20 cellular contexts compared by ENCODE assay signal in genomic region chr4:118776166-118776954, GRCh38. TPM values are rescaled to one million over a fixed set of nuclear protein-coding genes. Genes with fewer than 3 reads are reported as not detected.
DNase-seq lines count a peak whose midpoint lies in the region; ATAC-seq and TF ChIP-seq lines count a peak whose summit lies in the region.
"Had no signal": no experiment of that assay in that cellular context is flagged by ENCODE, and none has a peak within 500 bp of the region (broad histone marks: within the 10 kb centered on the region; RNA-seq: fewer than 3 reads in every experiment).

No MANE protein-coding gene starts in this region.

- H3K27ac ChIP-seq in breast epithelium = peak overlapping the region; percentile 39 to 64
- H3K27ac ChIP-seq in hepatocyte = peak overlapping the region; percentile 12
- peak overlapping the region; percentile 35 to 66 for H3K27ac ChIP-seq in testis
- peak overlapping the region in 1 of 4 donors; percentile 7 for H3K27ac ChIP-seq in transverse colon
- H3K27ac ChIP-seq: 22Rv1, epithelial cell of prostate, HL-60, upper lobe of left lung had no signal

- in situ Hi-C loops in transverse colon (cut with MboI; ENCODE audit: low pct_ligation_motif_present in 1 of 4, low pct_unique_long_range_greater_than_20kb in 1 of 4, low sequenced_read_pairs in 3 of 4) = loop anchor here in 1 of 4 donors (10.0 kb wide), 1 partner anchor 118 kb away; no protein-coding TSS in a partner anchor

- WGBS in hepatocyte (ENCODE audit: low lambda C conversion rate, missing lambda C conversion rate) = 61% methylated on average over 1 of the region's 1 CpG
- 25 to 57% methylated on average over 1 of the region's 1 CpG for WGBS in testis, 2 donors
- 83 to 86% methylated on average over 1 of the region's 1 CpG for WGBS in transverse colon (ENCODE audit: low coverage in 1 of 2), 2 donors

- TF ChIP-seq CTCF in breast epithelium (IDR thresholded peaks at IDR 0.05) = no peak
- no peak for TF ChIP-seq CTCF in hepatocyte (IDR thresholded peaks at IDR 0.05; ENCODE audit: poor library complexity)
- no peak for TF ChIP-seq CTCF in testis (IDR thresholded peaks at IDR 0.05)
- no peak for TF ChIP-seq CTCF in transverse colon (IDR thresholded peaks at IDR 0.05)

- H2AFZ ChIP-seq in hepatocyte = no peak overlapping the region

- no peaks in the 10 kb centered on the region for H4K20me1 ChIP-seq in hepatocyte (ENCODE audit: insufficient read depth, poor library complexity, severe bottlenecking)

- no peaks in the 10 kb centered on the region for H3K36me3 ChIP-seq in breast epithelium
- H3K36me3 ChIP-seq in hepatocyte (replicated peaks; ENCODE audit: insufficient read depth, low read depth) = no peaks in the 10 kb centered on the region
- no peaks in the 10 kb centered on the region for H3K36me3 ChIP-seq in testis (ENCODE audit: low read depth, missing control alignments)
- no peaks in the 10 kb centered on the region for H3K36me3 ChIP-seq in transverse colon

- H3K9me3 ChIP-seq in breast epithelium (no peaks in the 10 kb centered on the region), hepatocyte (ENCODE audit: low read depth) (no peaks in the 10 kb centered on the region), testis (no peaks in the 10 kb centered on the region), transverse colon (no peaks in the 10 kb centered on the region)
- H3K9me3 ChIP-seq: Caco-2, upper lobe of left lung had no signal

- H3K4me3 ChIP-seq in breast epithelium = no peak overlapping the region
- H3K4me3 ChIP-seq in hepatocyte = no peak overlapping the region
- H3K4me3 ChIP-seq in testis = no peak overlapping the region
- no peak overlapping the region for H3K4me3 ChIP-seq in transverse colon
- H3K4me3 ChIP-seq: upper lobe of left lung had no signal

- DNase-seq in DMS 273 (lab: John Stamatoyannopoulos, UW; ENCODE audit: unreplicated experiment) = peak; percentile 13
- DNase-seq in DMS 273 treated with DMSO at 0.1 percent for 48 hours (lab: John Stamatoyannopoulos, UW) = no peak
- no peak for DNase-seq in breast epithelium (ENCODE audit: low spot score in 2 of 2)
- DNase-seq in hepatocyte (ENCODE audit: low spot score) = no peak
- DNase-seq in testis = no peak
- no peak for DNase-seq in transverse colon
- DNase-seq in activated T-cell treated with anti-CD3 and anti-CD28 coated beads for 4 hours = no peak
- DNase-seq: activated CD4-positive, CD25-positive, alpha-beta regulatory T cell; activated T-cell treated with anti-CD3 and anti-CD28 coated beads, Interleukin-2, amount 50 U/mL, for 72 hours; anterior cingulate cortex; Caco-2; naive B cell; NCI-H1092; NCI-H526 treated with DMSO at 0.1 percent for 48 hours; SHP77 treated with DMSO at 0.1 percent for 48 hours; upper lobe of left lung had no signal

- H3K4me2 ChIP-seq in hepatocyte = no peak overlapping the region

- ATAC-seq in GM19328 (IDR thresholded peaks at IDR 0.05; ENCODE audit: unreplicated experiment) = no peak
- ATAC-seq: activated T-cell treated with anti-CD3 and anti-CD28 coated beads, Interleukin-2, amount 50 U/mL, for 72 hours had no signal

- peaks cover 0 to 6% of the 10 kb centered on the region in 2 donors for H3K4me1 ChIP-seq in breast epithelium
- H3K4me1 ChIP-seq in hepatocyte (ENCODE audit: insufficient read depth) = peaks cover 13% of the 10 kb centered on the region
- H3K4me1 ChIP-seq in testis = peaks cover 19% of the 10 kb centered on the region
- H3K4me1 ChIP-seq in transverse colon = peaks cover 0 to 21% (median 9%) of the 10 kb centered on the region in 4 donors
- H3K4me1 ChIP-seq: Caco-2 had no signal

- H3K9me2 ChIP-seq in hepatocyte (replicated peaks; ENCODE audit: insufficient read depth) = no peaks in the 10 kb centered on the region

- H3K79me2 ChIP-seq in hepatocyte = peaks cover 2% of the 10 kb centered on the region

- no peak for TF ChIP-seq EP300 in transverse colon (IDR thresholded peaks at IDR 0.05; ENCODE audit: low read depth)

- no peaks in the 10 kb centered on the region for H3K27me3 ChIP-seq in breast epithelium
- no peaks in the 10 kb centered on the region for H3K27me3 ChIP-seq in hepatocyte
- no peaks in the 10 kb centered on the region for H3K27me3 ChIP-seq in testis
- H3K27me3 ChIP-seq in transverse colon = no peaks in the 10 kb centered on the region
- H3K27me3 ChIP-seq: upper lobe of left lung had no signal

- no peak for TF ChIP-seq POLR2A in breast epithelium (IDR thresholded peaks at IDR 0.05)
- no peak for TF ChIP-seq POLR2A in testis (IDR thresholded peaks at IDR 0.05)
- TF ChIP-seq POLR2A in transverse colon (IDR thresholded peaks at IDR 0.05) = no peak

- intact Hi-C loops in breast epithelium (cut with DNase I; ENCODE audit: low total_unique reads) = no loop called here
- intact Hi-C loops in testis (cut with DNase I; ENCODE audit: low total_unique reads) = no loop called here
- intact Hi-C loops in transverse colon (cut with DNase I; ENCODE audit: low total_unique reads) = no loop called here

RNA-seq across cellular contexts. Expression of gene SEC24D, which starts 59.6 kb away (rescaled TPM):
- total RNA-seq in breast epithelium (10 to 100 TPM; 24.5 to 63.6 (median 50.8) TPM), hepatocyte (88.1 and 97.4 TPM in 2 replicates), testis (10 to 100 TPM; 53.4 to 74.1 TPM), transverse colon (10 to 100 TPM in 3 of 4 donors, 1 to 10 TPM in 1; 9.7 to 37.9 (median 17.0) TPM)
- polyA plus RNA-seq in hepatocyte (81.9 and 87.4 TPM in 2 replicates), testis (ENCODE audit: insufficient read depth, low read depth, low replicate concordance) (62.2 TPM)
